In genomic region chr4:62709618-62710252, GRCh38 we compare ENCODE assay signal across 8 cellular contexts.
DNase-seq lines count a peak whose midpoint lies in the region; ATAC-seq and TF ChIP-seq lines count a peak whose summit lies in the region.

No MANE protein-coding gene starts in this region.

- ATAC-seq in HG02678 (IDR thresholded peaks at IDR 0.05; ENCODE audit: unreplicated experiment), result no peak

- H3K27ac Mint-ChIP-seq in HFFc6 (no peak overlapping the region), mesothelial cell of epicardium (no peak overlapping the region)
- H3K27ac Mint-ChIP-seq in activated CD4-positive, alpha-beta T cell treated with anti-CD3 and anti-CD28 coated beads, Interleukin-2, amount 10 ng/mL, durations not matched to agents 24 days and 14 days, result no peak overlapping the region
- no peak overlapping the region for H3K27ac Mint-ChIP-seq in activated T-helper 1 cell treated with anti-CD3 and anti-CD28 coated beads, Interleukin-12 subunit alpha, Interleukin-12 subunit beta, Interleukin-2, Interleukin-4 antibody, amounts not matched to agents 30 ng/mL and 10 ng/mL and 1 ng/mL, durations not matched to agents 14 hours and 24 hours and 36 hours

- DNase-seq in AML-193 (lab: John Stamatoyannopoulos, UW) (peak; percentile 34 to 38), HFFc6 (no peak), NCI-H82 (lab: John Stamatoyannopoulos, UW) (peak; percentile 72), choroid plexus epithelial cell (ENCODE audit: low read depth) (peak; percentile 43), mesothelial cell of epicardium (ENCODE audit: low spot score in 2 of 2, unreplicated experiment in 2 of 2) (no peak)
- no peak for DNase-seq in activated CD4-positive, alpha-beta T cell treated with anti-CD3 and anti-CD28 coated beads, Interleukin-2, amount 10 ng/mL, durations not matched to agents 24 days and 14 days
- no peak for DNase-seq in activated T-helper 1 cell treated with anti-CD3 and anti-CD28 coated beads, Interleukin-12 subunit alpha, Interleukin-12 subunit beta, Interleukin-2, Interleukin-4 antibody, amounts not matched to agents 30 ng/mL and 10 ng/mL and 1 ng/mL, durations not matched to agents 14 hours and 24 hours and 36 hours (ENCODE audit: low spot score)

- TF ChIP-seq CTCF in HFFc6 (IDR thresholded peaks at IDR 0.05) (peak; percentile 57; the same call in 1 of the 2 replicates), choroid plexus epithelial cell (conservative IDR thresholded peaks at IDR 0.05; ENCODE audit: low read depth, low read length) (peak; percentile 54), mesothelial cell of epicardium (IDR thresholded peaks at IDR 0.05; ENCODE audit: unreplicated experiment) (peak; percentile 79)

- intact Hi-C loops in activated CD4-positive, alpha-beta T cell treated with anti-CD3 and anti-CD28 coated beads, Interleukin-2, amount 10 ng/mL, durations not matched to agents 24 days and 14 days (cut with micrococcal nuclease), result no loop called here
- intact Hi-C loops in activated T-helper 1 cell treated with anti-CD3 and anti-CD28 coated beads, Interleukin-12 subunit alpha, Interleukin-12 subunit beta, Interleukin-2, Interleukin-4 antibody, amounts not matched to agents 30 ng/mL and 10 ng/mL and 1 ng/mL, durations not matched to agents 14 hours and 24 hours and 36 hours (cut with micrococcal nuclease), result no loop called here

- H3K36me3 Mint-ChIP-seq in HFFc6 (ENCODE audit: low read depth), result no peaks in the 10 kb centered on the region
- no peaks in the 10 kb centered on the region for H3K36me3 Mint-ChIP-seq in mesothelial cell of epicardium
- H3K36me3 Mint-ChIP-seq in activated CD4-positive, alpha-beta T cell treated with anti-CD3 and anti-CD28 coated beads, Interleukin-2, amount 10 ng/mL, durations not matched to agents 24 days and 14 days (ENCODE audit: low read depth), result no peaks in the 10 kb centered on the region
- H3K36me3 Mint-ChIP-seq in activated T-helper 1 cell treated with anti-CD3 and anti-CD28 coated beads, Interleukin-12 subunit alpha, Interleukin-12 subunit beta, Interleukin-2, Interleukin-4 antibody, amounts not matched to agents 30 ng/mL and 10 ng/mL and 1 ng/mL, durations not matched to agents 14 hours and 24 hours and 36 hours (ENCODE audit: low read depth), result no peaks in the 10 kb centered on the region

- H3K27me3 Mint-ChIP-seq in HFFc6 (ENCODE audit: insufficient read depth) (no peaks in the 10 kb centered on the region), mesothelial cell of epicardium (ENCODE audit: low read depth) (no peaks in the 10 kb centered on the region)
- H3K27me3 Mint-ChIP-seq in activated CD4-positive, alpha-beta T cell treated with anti-CD3 and anti-CD28 coated beads, Interleukin-2, amount 10 ng/mL, durations not matched to agents 24 days and 14 days, result no peaks in the 10 kb centered on the region
- no peaks in the 10 kb centered on the region for H3K27me3 Mint-ChIP-seq in activated T-helper 1 cell treated with anti-CD3 and anti-CD28 coated beads, Interleukin-12 subunit alpha, Interleukin-12 subunit beta, Interleukin-2, Interleukin-4 antibody, amounts not matched to agents 30 ng/mL and 10 ng/mL and 1 ng/mL, durations not matched to agents 14 hours and 24 hours and 36 hours (ENCODE audit: insufficient read depth)

- peak overlapping the region; percentile 36 for H3K4me3 ChIP-seq in choroid plexus epithelial cell (ENCODE audit: low read depth, low read length)

- peaks cover 16% of the 10 kb centered on the region for H3K9me3 Mint-ChIP-seq in HFFc6
- H3K9me3 Mint-ChIP-seq in mesothelial cell of epicardium, result no peaks in the 10 kb centered on the region
- no peaks in the 10 kb centered on the region for H3K9me3 Mint-ChIP-seq in activated CD4-positive, alpha-beta T cell treated with anti-CD3 and anti-CD28 coated beads, Interleukin-2, amount 10 ng/mL, durations not matched to agents 24 days and 14 days
- no peaks in the 10 kb centered on the region for H3K9me3 Mint-ChIP-seq in activated T-helper 1 cell treated with anti-CD3 and anti-CD28 coated beads, Interleukin-12 subunit alpha, Interleukin-12 subunit beta, Interleukin-2, Interleukin-4 antibody, amounts not matched to agents 30 ng/mL and 10 ng/mL and 1 ng/mL, durations not matched to agents 14 hours and 24 hours and 36 hours

- H3K4me3 Mint-ChIP-seq in HFFc6, result no peak overlapping the region
- peak overlapping the region; percentile 38 for H3K4me3 Mint-ChIP-seq in mesothelial cell of epicardium
- no peak overlapping the region for H3K4me3 Mint-ChIP-seq in activated CD4-positive, alpha-beta T cell treated with anti-CD3 and anti-CD28 coated beads, Interleukin-2, amount 10 ng/mL, durations not matched to agents 24 days and 14 days
- H3K4me3 Mint-ChIP-seq in activated T-helper 1 cell treated with anti-CD3 and anti-CD28 coated beads, Interleukin-12 subunit alpha, Interleukin-12 subunit beta, Interleukin-2, Interleukin-4 antibody, amounts not matched to agents 30 ng/mL and 10 ng/mL and 1 ng/mL, durations not matched to agents 14 hours and 24 hours and 36 hours, result no peak overlapping the region

- no peaks in the 10 kb centered on the region for H3K4me1 Mint-ChIP-seq in HFFc6 (ENCODE audit: low read depth)
- H3K4me1 Mint-ChIP-seq in mesothelial cell of epicardium, result peaks cover 10% of the 10 kb centered on the region
- no peaks in the 10 kb centered on the region for H3K4me1 Mint-ChIP-seq in activated CD4-positive, alpha-beta T cell treated with anti-CD3 and anti-CD28 coated beads, Interleukin-2, amount 10 ng/mL, durations not matched to agents 24 days and 14 days
- H3K4me1 Mint-ChIP-seq in activated T-helper 1 cell treated with anti-CD3 and anti-CD28 coated beads, Interleukin-12 subunit alpha, Interleukin-12 subunit beta, Interleukin-2, Interleukin-4 antibody, amounts not matched to agents 30 ng/mL and 10 ng/mL and 1 ng/mL, durations not matched to agents 14 hours and 24 hours and 36 hours (ENCODE audit: low read depth), result no peaks in the 10 kb centered on the region

Comparison
In these comparisons a context has a peak if more than half of its experiments do, and no peak if none do; other contexts are left out.
1. DNase-seq: peak in AML-193 (2 of 2), NCI-H82 (single experiment) and choroid plexus epithelial cell (single experiment); none in HFFc6 (single experiment), mesothelial cell of epicardium (0 of 2), activated CD4-positive, alpha-beta T cell treated with anti-CD3 and anti-CD28 coated beads, Interleukin-2, amount 10 ng/mL, durations not matched to agents 24 days and 14 days (single experiment) and activated T-helper 1 cell treated with anti-CD3 and anti-CD28 coated beads, Interleukin-12 subunit alpha, Interleukin-12 subunit beta, Interleukin-2, Interleukin-4 antibody, amounts not matched to agents 30 ng/mL and 10 ng/mL and 1 ng/mL, durations not matched to agents 14 hours and 24 hours and 36 hours (single experiment).
2. Peak in every context shown above with its lines, with median percentiles within 50 percentile points of each other: CTCF ChIP-seq.